Comparison of ENCODE assay signal across 11 cellular contexts in the genomic region with DNA sequence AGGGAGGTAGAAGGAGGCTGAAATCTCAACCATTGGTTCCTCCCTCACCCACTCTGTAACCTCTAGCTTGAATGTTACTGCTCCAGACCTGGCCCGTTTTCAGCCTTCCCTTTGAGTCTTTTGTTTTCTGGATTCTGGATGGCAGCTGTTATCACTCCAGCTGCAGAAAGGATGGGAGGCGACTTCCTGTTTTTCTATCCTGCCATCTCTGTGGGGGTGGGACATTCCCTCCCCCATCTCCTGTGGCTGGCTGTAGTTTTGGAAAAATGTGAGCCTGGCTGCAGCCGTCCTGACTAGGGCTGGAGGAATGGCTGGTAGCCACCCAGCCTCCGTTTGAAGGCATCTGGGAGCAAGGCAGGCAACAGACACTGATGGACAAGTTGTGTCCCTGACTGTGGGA. TPM values are rescaled to one million over a fixed set of nuclear protein-coding genes. Genes with fewer than 3 reads are reported as not detected.
DNase-seq lines count a peak whose midpoint lies in the region; ATAC-seq lines count a peak whose summit lies in the region.
"Had no signal": no experiment of that assay in that cellular context is flagged by ENCODE, and none has a peak within 500 bp of the region (broad histone marks: within the 10 kb centered on the region; RNA-seq: fewer than 3 reads in every experiment).

No MANE protein-coding gene starts in this region.

- peak; percentile 6 to 34 for DNase-seq in NCI-H2081 (lab: John Stamatoyannopoulos, UW)
- DNase-seq in NCI-H2081 treated with DMSO at 0.1 percent for 48 hours (lab: John Stamatoyannopoulos, UW): no peak
- DNase-seq in SK-N-DZ (ENCODE audit: low spot score): peak; percentile 38
- peak; percentile 35 to 71 (median 56) for DNase-seq in right cardiac atrium
- peak in 5 of 49 donors; percentile 9 to 25 (median 19) for DNase-seq in substantia nigra (lab: John Stamatoyannopoulos, UW)
- no peak for DNase-seq in effector CD8-positive, alpha-beta T cell (lab: John Stamatoyannopoulos, UW)
- DNase-seq in activated CD8-positive, alpha-beta memory T cell treated with anti-CD3 and anti-CD28 coated beads for 24 hours: no peak
- no peak for DNase-seq in dedifferentiated amniotic fluid mesenchymal stem cell (ENCODE audit: extremely low spot score)
- DNase-seq: activated B cell treated with CpG ODN at 0.5 μM for 24 hours; foreskin melanocyte; naive thymus-derived CD4-positive, alpha-beta T cell had no signal

- no peaks in the 10 kb centered on the region for H3K27me3 ChIP-seq in right cardiac atrium (ENCODE audit: control insufficient read depth, insufficient read depth)

- WGBS in right cardiac atrium: 31% methylated on average over 4 of the region's 4 CpGs

- intact Hi-C loops in right cardiac atrium (cut with DNase I): loop anchor here in 3 of 4 donors (10.0 kb wide), 2 partner anchors 86 to 114 kb away; no protein-coding TSS in a partner anchor

- H3K4me3 ChIP-seq in right cardiac atrium (ENCODE audit: low read length): no peak overlapping the region

- no peaks in the 10 kb centered on the region for H3K9me3 ChIP-seq in right cardiac atrium (ENCODE audit: control insufficient read depth, low read length)

- H3K4me1 ChIP-seq in right cardiac atrium (ENCODE audit: control insufficient read depth, insufficient read depth, low read length): peaks cover 4% of the 10 kb centered on the region

- ATAC-seq in right cardiac atrium: no peak
- ATAC-seq: naive thymus-derived CD4-positive, alpha-beta T cell had no signal

- H3K27ac ChIP-seq in right cardiac atrium (ENCODE audit: low read length) (no peak overlapping the region), substantia nigra (ENCODE audit: low read depth, low read length, poor library complexity, severe bottlenecking) (peak overlapping the region; percentile 36)

RNA-seq across cellular contexts. Expression of a gene that starts 2.9 kb away (rescaled TPM):
- polyA plus RNA-seq in SK-N-DZ (2014; cell fraction: cytosol; rRNA removed): 17.9 and 27.7 TPM in 2 replicates
- polyA plus RNA-seq in SK-N-DZ (2014; cell fraction: nucleus; rRNA removed): 23.4 and 28.7 TPM in 2 replicates
- total RNA-seq in right cardiac atrium: 100 to 1,000 TPM in 2 of 4 donors, 10 to 100 TPM in 2; 72.4 to 176 (median 94.8) TPM
- 26.4 TPM for polyA plus RNA-seq in right cardiac atrium

Comparison
In these comparisons a context has a peak if more than half of its experiments do, and no peak if none do; other contexts are left out.
1. DNase-seq: peak in NCI-H2081 (2 of 2), SK-N-DZ (single experiment) and right cardiac atrium (3 of 3); none in NCI-H2081 treated with DMSO at 0.1 percent for 48 hours (single experiment), effector CD8-positive, alpha-beta T cell (single experiment), activated CD8-positive, alpha-beta memory T cell treated with anti-CD3 and anti-CD28 coated beads for 24 hours (single experiment) and dedifferentiated amniotic fluid mesenchymal stem cell (single experiment).